In the genomic region with DNA sequence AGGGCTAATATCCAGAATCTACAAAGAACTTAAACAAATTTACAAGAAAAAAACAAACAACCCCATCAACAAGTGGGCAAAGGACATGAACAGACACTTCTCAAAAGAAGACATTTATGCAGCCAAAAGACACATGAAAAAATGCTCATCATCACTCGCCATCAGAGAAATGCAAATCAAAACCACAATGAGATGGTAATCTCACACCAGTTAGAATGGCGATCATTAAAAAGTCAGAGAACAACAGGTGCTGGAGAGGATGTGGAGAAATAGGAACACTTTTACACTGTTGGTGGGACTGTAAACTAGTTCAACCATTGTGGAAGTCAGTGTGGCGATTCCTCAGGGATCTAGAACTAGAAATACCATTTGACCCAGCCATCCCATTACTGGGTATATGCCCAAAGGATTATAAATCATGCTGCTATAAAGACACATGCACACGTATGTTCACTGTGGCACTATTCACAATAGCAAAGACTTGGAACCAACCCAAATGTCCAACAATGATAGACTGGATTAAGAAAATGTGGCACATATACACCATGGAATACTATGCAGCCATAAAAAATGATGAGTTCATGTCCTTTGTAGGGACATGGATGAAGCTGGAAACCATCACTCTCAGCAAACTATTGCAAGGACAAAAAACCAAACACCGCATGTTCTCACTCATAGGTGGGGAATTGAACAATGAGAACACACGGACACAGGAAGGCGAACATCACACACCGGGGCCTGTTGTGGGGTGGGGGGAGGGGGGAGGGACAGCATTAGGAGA, we compare ENCODE assay signal across 1 cellular context. TPM values are rescaled to one million over a fixed set of nuclear protein-coding genes. Genes with fewer than 3 reads are reported as not detected.
"Had no signal": no experiment of that assay in that cellular context is flagged by ENCODE, and none has a peak within 500 bp of the region (broad histone marks: within the 10 kb centered on the region; RNA-seq: fewer than 3 reads in every experiment).

No MANE protein-coding gene starts in this region.

RNA-seq across cellular contexts. Expression of gene NUDT13, which starts 40.6 kb away (rescaled TPM):
- total RNA-seq: M059J had no signal
